ENCODE assay signal across 19 cellular contexts in genomic region chr18:54939375-54939917, GRCh38. TPM values are rescaled to one million over a fixed set of nuclear protein-coding genes. Genes with fewer than 3 reads are reported as not detected.
DNase-seq lines count a peak whose midpoint lies in the region; ATAC-seq, FAIRE-seq and TF ChIP-seq lines count a peak whose summit lies in the region.
"Had no signal": no experiment of that assay in that cellular context is flagged by ENCODE, and none has a peak within 500 bp of the region (broad histone marks: within the 10 kb centered on the region; RNA-seq: fewer than 3 reads in every experiment).

No MANE protein-coding gene starts in this region.

- FAIRE-seq in K562 (lab: Jason Lieb, UNC): peak; percentile 66

- no peaks in the 10 kb centered on the region for H3K9me1 ChIP-seq in K562 (ENCODE audit: control insufficient read depth, insufficient read depth, low read length)

- in situ Hi-C loops in K562 (cut with MboI): no loop called here

- TF ChIP-seq RAD21 in K562 (CRISPR knock-in tag; conservative IDR thresholded peaks at IDR 0.05 in 1 of 2, IDR thresholded peaks at IDR 0.05 in 1 of 2): no peak

- TF ChIP-seq POLR2A in K562 (conservative IDR thresholded peaks at IDR 0.05): no peak

- no peak overlapping the region for H3K27ac ChIP-seq in K562 (ENCODE audit: extremely low read depth, low read depth, low read length)
- no peak overlapping the region for H3K27ac ChIP-seq in naive thymus-derived CD4-positive, alpha-beta T cell (ENCODE audit: low read depth, low read length)
- H3K27ac ChIP-seq: Peyer's patch had no signal

- CTCF ChIA-PET in K562 (lab: Yijun Ruan, JAX; ENCODE audit: low intra/inter-chr PET ratio): interaction anchor here (0.6 kb wide), 1 partner anchor 20 kb away, joined by 3 read pairs; the partner anchor contains the start of gene CCDC68
- CTCF ChIA-PET in naive thymus-derived CD4-positive, alpha-beta T cell (lab: Charles Lee): no interaction called here
- CTCF ChIA-PET in HEK293T (lab: Yijun Ruan, JAX): no interaction called here

- POLR2A ChIA-PET in K562 (lab: Yijun Ruan, JAX): no interaction called here
- POLR2A ChIA-PET in naive thymus-derived CD4-positive, alpha-beta T cell (lab: Charles Lee): no interaction called here
- POLR2A ChIA-PET in HEK293T (lab: Yijun Ruan, JAX): no interaction called here

- 30% methylated on average over 4 of the region's 7 CpGs for WGBS in K562 (ENCODE audit: insufficient coverage, low coverage, missing lambda C conversion rate)

- H3K9me3 Mint-ChIP-seq in naive thymus-derived CD4-positive, alpha-beta T cell: no peaks in the 10 kb centered on the region
- H3K9me3 Mint-ChIP-seq: CD14-positive monocyte, IgD-negative memory B cell, T-cell had no signal

- TF ChIP-seq CTCF in K562 (IDR thresholded peaks at IDR 0.05 in 2 of 3, conservative IDR thresholded peaks at IDR 0.05 in 1 of 3; ENCODE audit: insufficient read depth in 2 of 3, low read depth in 1 of 3, low read length in 3 of 3): no peak

- H3K36me3 ChIP-seq in K562 (ENCODE audit: control insufficient read depth, insufficient read depth, low read length): no peaks in the 10 kb centered on the region
- no peaks in the 10 kb centered on the region for H3K36me3 ChIP-seq in naive thymus-derived CD4-positive, alpha-beta T cell (ENCODE audit: control insufficient read depth in 2 of 3, insufficient read depth in 3 of 3, low read length in 3 of 3)

- DNase-seq in ELR (ENCODE audit: low read depth) (peak; percentile 57), MV-4-11 (lab: John Stamatoyannopoulos, UW) (peak; percentile 6), K562 (ENCODE audit: extremely low read depth in 1 of 4, low spot score in 3 of 4) (peak in 1 of 4 experiments; percentile 27), NCI-H146 (lab: John Stamatoyannopoulos, UW) (no peak), HT-29 (ENCODE audit: low spot score) (no peak), HEK293T (ENCODE audit: extremely low spot score) (no peak), Right ventricle myocardium superior (no peak)
- DNase-seq in naive thymus-derived CD4-positive, alpha-beta T cell: no peak
- DNase-seq: AML-193, DMS 273 treated with DMSO at 0.1 percent for 48 hours, NCI-H1048, NCI-H510A treated with DMSO at 0.1 percent for 48 hours, Peyer's patch, SHP77, SK-N-SH, T-cell had no signal

- no peak overlapping the region for H3K27ac Mint-ChIP-seq in naive thymus-derived CD4-positive, alpha-beta T cell
- H3K27ac Mint-ChIP-seq: CD14-positive monocyte, IgD-negative memory B cell, T-cell had no signal

- H3K9ac ChIP-seq in K562 (ENCODE audit: insufficient read depth in 1 of 2, low read depth in 2 of 2, low read length in 2 of 2): no peak overlapping the region
- H3K9ac ChIP-seq: SK-N-SH had no signal

- no peak overlapping the region for H3K4me3 Mint-ChIP-seq in naive thymus-derived CD4-positive, alpha-beta T cell
- H3K4me3 Mint-ChIP-seq: CD14-positive monocyte, IgD-negative memory B cell, T-cell had no signal

- H3K4me1 Mint-ChIP-seq in naive thymus-derived CD4-positive, alpha-beta T cell: no peaks in the 10 kb centered on the region
- H3K4me1 Mint-ChIP-seq: CD14-positive monocyte, IgD-negative memory B cell, T-cell had no signal

- ATAC-seq in K562: peak; percentile 66
- peak; percentile 44 for ATAC-seq in naive thymus-derived CD4-positive, alpha-beta T cell
- ATAC-seq in Right ventricle myocardium superior (ENCODE audit: poor library complexity): no peak
- ATAC-seq: HCT116, T-cell had no signal

- H3K4me3 ChIP-seq in K562: no peak overlapping the region
- no peak overlapping the region for H3K4me3 ChIP-seq in naive thymus-derived CD4-positive, alpha-beta T cell (ENCODE audit: low read length)
- H3K4me3 ChIP-seq: Peyer's patch had no signal

- H2AFZ ChIP-seq in K562 (ENCODE audit: low read depth, low read length): no peak overlapping the region

- H3K79me2 ChIP-seq in K562 (ENCODE audit: control insufficient read depth, insufficient read depth, low read length): no peaks in the 10 kb centered on the region

- no peak for TF ChIP-seq EP300 in K562 (IDR thresholded peaks at IDR 0.05; ENCODE audit: low read length)

- no peak overlapping the region for H3K4me2 ChIP-seq in K562 (ENCODE audit: insufficient read depth, low read length)
- H3K4me2 ChIP-seq: SK-N-SH had no signal

- intact Hi-C loops in K562 (cut with micrococcal nuclease): no loop called here
- intact Hi-C loops in naive thymus-derived CD4-positive, alpha-beta T cell (cut with micrococcal nuclease): no loop called here
- intact Hi-C loops in Right ventricle myocardium superior (cut with DNase I): no loop called here

- H4K20me1 ChIP-seq in K562 (replicated peaks; ENCODE audit: control insufficient read depth, insufficient read depth, low read length): no peaks in the 10 kb centered on the region

- peaks cover 0 to 8% (median 3%) of the 10 kb centered on the region in 5 donors for H3K27me3 Mint-ChIP-seq in naive thymus-derived CD4-positive, alpha-beta T cell
- H3K27me3 Mint-ChIP-seq: IgD-negative memory B cell, T-cell had no signal

- no peaks in the 10 kb centered on the region for H3K9me3 ChIP-seq in K562 (replicated peaks; ENCODE audit: control insufficient read depth, insufficient read depth, low read depth, low read length)
- no peaks in the 10 kb centered on the region for H3K9me3 ChIP-seq in naive thymus-derived CD4-positive, alpha-beta T cell (ENCODE audit: control insufficient read depth in 2 of 3, low read length in 3 of 3)
- H3K9me3 ChIP-seq: Peyer's patch, SK-N-SH had no signal

- H3K4me1 ChIP-seq in K562 (replicated peaks in 1 of 2; ENCODE audit: control insufficient read depth in 2 of 2, insufficient read depth in 2 of 2, low read length in 2 of 2): no peaks in the 10 kb centered on the region
- H3K4me1 ChIP-seq in naive thymus-derived CD4-positive, alpha-beta T cell (ENCODE audit: control insufficient read depth in 2 of 2, insufficient read depth in 2 of 2, low read length in 2 of 2): no peaks in the 10 kb centered on the region
- H3K4me1 ChIP-seq: Peyer's patch had no signal

- no peaks in the 10 kb centered on the region for H3K36me3 Mint-ChIP-seq in naive thymus-derived CD4-positive, alpha-beta T cell
- H3K36me3 Mint-ChIP-seq: CD14-positive monocyte, T-cell had no signal

- H3K27me3 ChIP-seq in K562 (ENCODE audit: control insufficient read depth in 2 of 2, insufficient read depth in 2 of 2, low read length in 2 of 2): no peaks in the 10 kb centered on the region
- H3K27me3 ChIP-seq in naive thymus-derived CD4-positive, alpha-beta T cell (ENCODE audit: control insufficient read depth in 2 of 2, insufficient read depth in 2 of 2, low read length in 2 of 2): no peaks in the 10 kb centered on the region
- H3K27me3 ChIP-seq: Peyer's patch had no signal

- BruUV-seq in K562 (replicated peaks; lab: Mats Ljungman, UMichigan): no TSS peak

TF ChIP-seq in K562, 482 proteins besides CTCF, POLR2A, EP300 and RAD21 (continues in another document):
- no peak for TF ChIP-seq CEBPG (CRISPR knock-in tag; IDR thresholded peaks at IDR 0.05)
- TF ChIP-seq CEBPG (tag; conservative IDR thresholded peaks at IDR 0.05 in 1 of 2, IDR thresholded peaks at IDR 0.05 in 1 of 2): 0 out of 4 replicates have a peak, but pooled peaks of 1 of the 2 experiments have one; percentile 25
- TF ChIP-seq KLF16 (IDR thresholded peaks at IDR 0.05): no peak
- TF ChIP-seq MAFF (IDR thresholded peaks at IDR 0.05; ENCODE audit: low read length): no peak
- no peak for TF ChIP-seq MXI1 (IDR thresholded peaks at IDR 0.05; ENCODE audit: low read depth, low read length)
- TF ChIP-seq TBP (optimal IDR thresholded peaks at IDR 0.05; ENCODE audit: low read depth, low read length): no peak
- peak in 1 of 2 experiments; percentile 45; a peak in 1 of 4 replicates for TF ChIP-seq RCOR1 (IDR thresholded peaks at IDR 0.05; ENCODE audit: borderline replicate concordance in 1 of 2, low read depth in 2 of 2, low read length in 2 of 2)

TF ChIP-seq in HEK293T, 16 proteins besides CTCF, POLR2A, EP300 and RAD21:
- TF ChIP-seq ELF4 (IDR thresholded peaks at IDR 0.05) (no peak), FOXA1 (IDR thresholded peaks at IDR 0.05) (no peak), FOXM1 (IDR thresholded peaks at IDR 0.05; ENCODE audit: borderline replicate concordance) (no peak), PKNOX1 (IDR thresholded peaks at IDR 0.05) (no peak), SUZ12 (IDR thresholded peaks at IDR 0.05) (no peak), LEF1 (IDR thresholded peaks at IDR 0.05; ENCODE audit: borderline replicate concordance) (no peak), NFRKB (IDR thresholded peaks at IDR 0.05) (no peak), FOXK2 (IDR thresholded peaks at IDR 0.05) (no peak)

RNA-seq across cellular contexts. Expression of gene CCDC68, which starts 19.8 kb away (rescaled TPM):
- total RNA-seq in K562 (2011; cell fraction: chromatin; rRNA removed; ENCODE audit: low replicate concordance): 4.2 and 15.6 TPM in 2 replicates
- total RNA-seq in K562 (2011; cell fraction: nucleolus; rRNA removed): 0.67 and 1.3 TPM in 2 replicates
- 5.0 and 5.8 TPM in 2 replicates for total RNA-seq in K562 (2011; cell fraction: nucleoplasm; rRNA removed)
- total RNA-seq in K562 (2014; rRNA removed) (0.78 and 1.9 TPM in 2 replicates), K562 (2014; rRNA removed; fragmentation: Illumina TruSeq; extraction: Trizol) (1.8 and 2.4 TPM in 2 replicates), K562 (2015; rRNA removed; fragmentation: Illumina TruSeq; extraction: Trizol) (1.5 and 1.7 TPM in 2 replicates), K562 (2021) (0.74 and 1.3 TPM in 2 replicates), Right ventricle myocardium superior (3.7 TPM)
- polyA plus RNA-seq in K562 (2011; rRNA removed) (0.85 and 4.5 TPM in 2 replicates), K562 (2014; fragmentation: Illumina TruSeq; extraction: Trizol) (1.4 and 1.8 TPM in 2 replicates), K562 (2014; fragmentation: Nextera tagmentation; extraction: Ambion mirVana) (under 1 TPM; 0.28 TPM), K562 (2014; rRNA removed) (1.1 and 2.1 TPM in 2 replicates)
- polyA plus RNA-seq in K562 (2011; cell fraction: cytosol; rRNA removed): 0.27 and 0.72 TPM in 2 replicates
- polyA plus RNA-seq in K562 (2011; cell fraction: nucleus; rRNA removed): 2.1 and 6.9 TPM in 2 replicates
- 0.76 and 0.96 TPM in 2 replicates for polyA plus RNA-seq in K562 (2012)
- polyA minus RNA-seq in K562 (2011; rRNA and poly(A)+ RNA removed): 1.9 and 4.2 TPM in 2 replicates
- polyA minus RNA-seq in K562 (2011; cell fraction: cytosol; rRNA and poly(A)+ RNA removed): 2.2 TPM in 1 of 2 replicates, not detected in the other
- polyA minus RNA-seq in K562 (2011; cell fraction: nucleus; rRNA and poly(A)+ RNA removed): 2.4 and 6.7 TPM in 2 replicates
- not detected for total RNA-seq in naive thymus-derived CD4-positive, alpha-beta T cell
- polyA plus RNA-seq in naive thymus-derived CD4-positive, alpha-beta T cell: under 1 TPM in 1 of 2 donors, not detected in 1; 0.41 TPM
- 1.1 TPM in 2 replicates for total RNA-seq in HT-29 (2014; rRNA removed; shearing (Covaris generic))
- polyA plus RNA-seq: IgD-negative memory B cell, SK-N-SH had no signal

Comparison
In these comparisons a context has a peak if more than half of its experiments do, and no peak if none do; other contexts are left out.
1. DNase-seq: peak in ELR (single experiment) and MV-4-11 (single experiment); none in naive thymus-derived CD4-positive, alpha-beta T cell (0 of 9), NCI-H146 (single experiment), HT-29 (single experiment), HEK293T (single experiment) and Right ventricle myocardium superior (single experiment).